ENCODE assay signal across 9 cellular contexts in genomic region chr3:35659808-35660207, GRCh38. TPM values are rescaled to one million over a fixed set of nuclear protein-coding genes. Genes with fewer than 3 reads are reported as not detected.
A peak's percentile ranks its signal among the peaks of the same experiment; 100 is the strongest.
DNase-seq lines count a peak whose midpoint lies in the region; ATAC-seq and TF ChIP-seq lines count a peak whose summit lies in the region.
"Had no signal": no experiment of that assay in that cellular context is flagged by ENCODE, and none has a peak within 500 bp of the region (broad histone marks: within the 10 kb centered on the region; RNA-seq: fewer than 3 reads in every experiment).

No MANE protein-coding gene starts in this region.

- no peak for DNase-seq in GM12864 (ENCODE audit: low read depth)
- peak; percentile 76 for DNase-seq in NAMALWA (ENCODE audit: low spot score)
- DNase-seq in astrocyte of the cerebellum (ENCODE audit: low read depth) = no peak
- no peak for DNase-seq in mesendoderm
- no peak for DNase-seq in effector memory CD4-positive, alpha-beta T cell
- no peak for DNase-seq in activated gamma-delta T cell (lab: John Stamatoyannopoulos, UW)
- DNase-seq: SJCRH30 had no signal

- no peak overlapping the region for H3K23ac ChIP-seq in mesendoderm (ENCODE audit: low read length)

- H3K27ac ChIP-seq in neural cell (ENCODE audit: low read length) (no peak overlapping the region), mesendoderm (ENCODE audit: low read depth, low read length) (no peak overlapping the region)
- H3K27ac ChIP-seq in effector memory CD4-positive, alpha-beta T cell (ENCODE audit: insufficient read depth, low read length, poor library complexity, severe bottlenecking) = no peak overlapping the region
- H3K27ac ChIP-seq: SJCRH30 had no signal

- TF ChIP-seq CTCF in GM12864 (IDR thresholded peaks at IDR 0.05; ENCODE audit: low read depth, low read length, missing control alignments) = peak; percentile 34
- TF ChIP-seq CTCF in astrocyte of the cerebellum (IDR thresholded peaks at IDR 0.05; ENCODE audit: low read depth, low read length, missing control alignments) = peak; percentile 17
- TF ChIP-seq CTCF in neural cell (IDR thresholded peaks at IDR 0.05; ENCODE audit: poor library complexity, severe bottlenecking) = peak; percentile 58

- H4K5ac ChIP-seq in mesendoderm (ENCODE audit: low read length) = no peak overlapping the region

- no peaks in the 10 kb centered on the region for H3F3A ChIP-seq in neural cell (ENCODE audit: insufficient read depth, low read length, poor library complexity, severe bottlenecking)

- no peak overlapping the region for H3K4ac ChIP-seq in mesendoderm (ENCODE audit: low read depth, low read length)

- no peak overlapping the region for H4K8ac ChIP-seq in mesendoderm (ENCODE audit: low read depth, low read length)

- H4K20me1 ChIP-seq in neural cell (ENCODE audit: insufficient read depth) = no peaks in the 10 kb centered on the region

- in situ Hi-C loops in astrocyte of the cerebellum (cut with HindIII; ENCODE audit: low sequenced_read_pairs) = no loop called here

- no peaks in the 10 kb centered on the region for H3K4me1 ChIP-seq in mesendoderm (ENCODE audit: control insufficient read depth, low read depth, low read length)
- H3K4me1 ChIP-seq in effector memory CD4-positive, alpha-beta T cell (ENCODE audit: control insufficient read depth, insufficient read depth, low read length, poor library complexity, severe bottlenecking) = no peaks in the 10 kb centered on the region

- H3K36me3 ChIP-seq in neural cell (ENCODE audit: insufficient read depth, low read length) (no peaks in the 10 kb centered on the region), mesendoderm (ENCODE audit: control insufficient read depth, insufficient read depth, low read length) (no peaks in the 10 kb centered on the region)
- H3K36me3 ChIP-seq in effector memory CD4-positive, alpha-beta T cell (ENCODE audit: control insufficient read depth, insufficient read depth, low read length) = no peaks in the 10 kb centered on the region
- H3K36me3 ChIP-seq: SJCRH30 had no signal

- TF ChIP-seq RAD21 in neural cell (conservative IDR thresholded peaks at IDR 0.05) = peak; percentile 63

- H3K4me3 ChIP-seq in GM12864 (ENCODE audit: low read depth, low read length) (no peak overlapping the region), astrocyte of the cerebellum (ENCODE audit: low read depth, low read length) (no peak overlapping the region), neural cell (ENCODE audit: low read length) (no peak overlapping the region), mesendoderm (ENCODE audit: low read length) (no peak overlapping the region)
- no peak overlapping the region for H3K4me3 ChIP-seq in effector memory CD4-positive, alpha-beta T cell (ENCODE audit: insufficient read depth, low read depth, low read length, poor library complexity, severe bottlenecking)
- H3K4me3 ChIP-seq: SJCRH30 had no signal

- H3K27me3 ChIP-seq in neural cell (ENCODE audit: insufficient read depth, low read depth, low read length) = no peaks in the 10 kb centered on the region
- H3K27me3 ChIP-seq in mesendoderm (ENCODE audit: insufficient read depth, low read length, poor library complexity) = no peaks in the 10 kb centered on the region
- H3K27me3 ChIP-seq in effector memory CD4-positive, alpha-beta T cell (replicated peaks; ENCODE audit: control insufficient read depth, insufficient read depth, low read length, poor library complexity, severe bottlenecking) = no peaks in the 10 kb centered on the region
- H3K27me3 ChIP-seq: SJCRH30 had no signal

- H2BK5ac ChIP-seq in mesendoderm (ENCODE audit: low read length) = no peak overlapping the region

- H3K56ac ChIP-seq in mesendoderm (ENCODE audit: low read length) = no peak overlapping the region

- no peaks in the 10 kb centered on the region for H3K9me2 ChIP-seq in neural cell (ENCODE audit: insufficient read depth, low read length)

- H3K79me1 ChIP-seq in mesendoderm (ENCODE audit: low read length) = no peaks in the 10 kb centered on the region

- no peak overlapping the region for H3K9ac ChIP-seq in neural cell (ENCODE audit: low read length)
- no peak overlapping the region for H3K9ac ChIP-seq in mesendoderm (ENCODE audit: low read length)

- no peak overlapping the region for H2BK15ac ChIP-seq in mesendoderm (replicated peaks; ENCODE audit: low read depth)

- TF ChIP-seq EP300 in neural cell (conservative IDR thresholded peaks at IDR 0.05; ENCODE audit: poor library complexity, severe bottlenecking) = no peak

- H3K9me3 ChIP-seq in neural cell (ENCODE audit: low read length) = no peaks in the 10 kb centered on the region
- no peaks in the 10 kb centered on the region for H3K9me3 ChIP-seq in effector memory CD4-positive, alpha-beta T cell (ENCODE audit: control insufficient read depth, low read length)
- H3K9me3 ChIP-seq: SJCRH30 had no signal

- H3K79me2 ChIP-seq in neural cell (replicated peaks; ENCODE audit: insufficient read depth, low read length) = no peaks in the 10 kb centered on the region
- H3K79me2 ChIP-seq in mesendoderm (ENCODE audit: control insufficient read depth, insufficient read depth, low read length) = no peaks in the 10 kb centered on the region

- H3K4me2 ChIP-seq in neural cell (ENCODE audit: low read length) (no peak overlapping the region), mesendoderm (ENCODE audit: low read length) (no peak overlapping the region)

- no peak overlapping the region for H2AK5ac ChIP-seq in mesendoderm (ENCODE audit: low read length)

- H2AFZ ChIP-seq in neural cell (ENCODE audit: low read depth, low read length) = no peak overlapping the region

- no peak for ATAC-seq in GM19328 (IDR thresholded peaks at IDR 0.05; ENCODE audit: unreplicated experiment)

- H2BK120ac ChIP-seq in mesendoderm (ENCODE audit: low read depth, low read length) = no peak overlapping the region

- H3K18ac ChIP-seq in mesendoderm (ENCODE audit: low read length) = no peak overlapping the region

TF ChIP-seq in neural cell, 6 proteins besides CTCF, POLR2A, EP300 and RAD21:
- no peak for TF ChIP-seq REST (IDR thresholded peaks at IDR 0.05; ENCODE audit: borderline replicate concordance)
- no peak for TF ChIP-seq EZH2 (IDR thresholded peaks at IDR 0.05; ENCODE audit: borderline replicate concordance, insufficient read depth, low read length, poor library complexity, severe bottlenecking)
- no peak for TF ChIP-seq TAF1 (IDR thresholded peaks at IDR 0.05; ENCODE audit: low read depth)
- peak; percentile 68 for TF ChIP-seq SMC3 (conservative IDR thresholded peaks at IDR 0.05; ENCODE audit: poor library complexity)
- no peak for TF ChIP-seq MXI1 (conservative IDR thresholded peaks at IDR 0.05; ENCODE audit: poor library complexity, severe bottlenecking)
- TF ChIP-seq POLR2AphosphoS5 (IDR thresholded peaks at IDR 0.05) = no peak

RNA-seq across cellular contexts. Expression of gene ARPP21, which starts 20.5 kb away (rescaled TPM):
- 8.3 and 12.8 TPM in 2 replicates for polyA plus RNA-seq in neural cell
- 36.5 and 45.4 TPM in 2 replicates for polyA minus RNA-seq in neural cell
- not detected for polyA plus RNA-seq in mesendoderm (2013, experiment 1 of 2)
- polyA plus RNA-seq in mesendoderm (2013, experiment 2 of 2) = not detected
